ENCODE assay signal across 1 cellular context in the genomic region with DNA sequence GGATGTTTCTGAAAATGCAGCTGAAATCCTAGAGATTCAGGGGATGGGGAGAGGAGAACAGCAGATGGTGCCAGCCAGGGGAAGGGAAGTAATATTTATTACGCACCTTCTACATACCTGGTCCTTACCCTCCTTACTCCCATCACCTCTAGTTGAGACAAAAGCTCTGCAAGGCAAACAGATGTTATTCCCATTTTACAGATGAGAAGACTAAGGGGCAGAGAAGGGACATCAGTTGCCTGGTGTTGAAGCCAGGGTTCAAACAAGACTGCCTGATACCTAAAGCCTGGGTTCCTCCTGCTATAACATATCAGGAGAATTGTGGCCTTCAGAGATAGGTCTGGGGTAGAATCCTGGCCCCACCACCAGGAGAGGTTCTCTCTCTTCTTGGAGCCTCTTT.
TF ChIP-seq lines count a peak whose summit lies in the region.

No MANE protein-coding gene starts in this region.

TF ChIP-seq in H1, 55 proteins besides CTCF, POLR2A, EP300 and RAD21 (continued from another document):
- TF ChIP-seq, protein P1, sequence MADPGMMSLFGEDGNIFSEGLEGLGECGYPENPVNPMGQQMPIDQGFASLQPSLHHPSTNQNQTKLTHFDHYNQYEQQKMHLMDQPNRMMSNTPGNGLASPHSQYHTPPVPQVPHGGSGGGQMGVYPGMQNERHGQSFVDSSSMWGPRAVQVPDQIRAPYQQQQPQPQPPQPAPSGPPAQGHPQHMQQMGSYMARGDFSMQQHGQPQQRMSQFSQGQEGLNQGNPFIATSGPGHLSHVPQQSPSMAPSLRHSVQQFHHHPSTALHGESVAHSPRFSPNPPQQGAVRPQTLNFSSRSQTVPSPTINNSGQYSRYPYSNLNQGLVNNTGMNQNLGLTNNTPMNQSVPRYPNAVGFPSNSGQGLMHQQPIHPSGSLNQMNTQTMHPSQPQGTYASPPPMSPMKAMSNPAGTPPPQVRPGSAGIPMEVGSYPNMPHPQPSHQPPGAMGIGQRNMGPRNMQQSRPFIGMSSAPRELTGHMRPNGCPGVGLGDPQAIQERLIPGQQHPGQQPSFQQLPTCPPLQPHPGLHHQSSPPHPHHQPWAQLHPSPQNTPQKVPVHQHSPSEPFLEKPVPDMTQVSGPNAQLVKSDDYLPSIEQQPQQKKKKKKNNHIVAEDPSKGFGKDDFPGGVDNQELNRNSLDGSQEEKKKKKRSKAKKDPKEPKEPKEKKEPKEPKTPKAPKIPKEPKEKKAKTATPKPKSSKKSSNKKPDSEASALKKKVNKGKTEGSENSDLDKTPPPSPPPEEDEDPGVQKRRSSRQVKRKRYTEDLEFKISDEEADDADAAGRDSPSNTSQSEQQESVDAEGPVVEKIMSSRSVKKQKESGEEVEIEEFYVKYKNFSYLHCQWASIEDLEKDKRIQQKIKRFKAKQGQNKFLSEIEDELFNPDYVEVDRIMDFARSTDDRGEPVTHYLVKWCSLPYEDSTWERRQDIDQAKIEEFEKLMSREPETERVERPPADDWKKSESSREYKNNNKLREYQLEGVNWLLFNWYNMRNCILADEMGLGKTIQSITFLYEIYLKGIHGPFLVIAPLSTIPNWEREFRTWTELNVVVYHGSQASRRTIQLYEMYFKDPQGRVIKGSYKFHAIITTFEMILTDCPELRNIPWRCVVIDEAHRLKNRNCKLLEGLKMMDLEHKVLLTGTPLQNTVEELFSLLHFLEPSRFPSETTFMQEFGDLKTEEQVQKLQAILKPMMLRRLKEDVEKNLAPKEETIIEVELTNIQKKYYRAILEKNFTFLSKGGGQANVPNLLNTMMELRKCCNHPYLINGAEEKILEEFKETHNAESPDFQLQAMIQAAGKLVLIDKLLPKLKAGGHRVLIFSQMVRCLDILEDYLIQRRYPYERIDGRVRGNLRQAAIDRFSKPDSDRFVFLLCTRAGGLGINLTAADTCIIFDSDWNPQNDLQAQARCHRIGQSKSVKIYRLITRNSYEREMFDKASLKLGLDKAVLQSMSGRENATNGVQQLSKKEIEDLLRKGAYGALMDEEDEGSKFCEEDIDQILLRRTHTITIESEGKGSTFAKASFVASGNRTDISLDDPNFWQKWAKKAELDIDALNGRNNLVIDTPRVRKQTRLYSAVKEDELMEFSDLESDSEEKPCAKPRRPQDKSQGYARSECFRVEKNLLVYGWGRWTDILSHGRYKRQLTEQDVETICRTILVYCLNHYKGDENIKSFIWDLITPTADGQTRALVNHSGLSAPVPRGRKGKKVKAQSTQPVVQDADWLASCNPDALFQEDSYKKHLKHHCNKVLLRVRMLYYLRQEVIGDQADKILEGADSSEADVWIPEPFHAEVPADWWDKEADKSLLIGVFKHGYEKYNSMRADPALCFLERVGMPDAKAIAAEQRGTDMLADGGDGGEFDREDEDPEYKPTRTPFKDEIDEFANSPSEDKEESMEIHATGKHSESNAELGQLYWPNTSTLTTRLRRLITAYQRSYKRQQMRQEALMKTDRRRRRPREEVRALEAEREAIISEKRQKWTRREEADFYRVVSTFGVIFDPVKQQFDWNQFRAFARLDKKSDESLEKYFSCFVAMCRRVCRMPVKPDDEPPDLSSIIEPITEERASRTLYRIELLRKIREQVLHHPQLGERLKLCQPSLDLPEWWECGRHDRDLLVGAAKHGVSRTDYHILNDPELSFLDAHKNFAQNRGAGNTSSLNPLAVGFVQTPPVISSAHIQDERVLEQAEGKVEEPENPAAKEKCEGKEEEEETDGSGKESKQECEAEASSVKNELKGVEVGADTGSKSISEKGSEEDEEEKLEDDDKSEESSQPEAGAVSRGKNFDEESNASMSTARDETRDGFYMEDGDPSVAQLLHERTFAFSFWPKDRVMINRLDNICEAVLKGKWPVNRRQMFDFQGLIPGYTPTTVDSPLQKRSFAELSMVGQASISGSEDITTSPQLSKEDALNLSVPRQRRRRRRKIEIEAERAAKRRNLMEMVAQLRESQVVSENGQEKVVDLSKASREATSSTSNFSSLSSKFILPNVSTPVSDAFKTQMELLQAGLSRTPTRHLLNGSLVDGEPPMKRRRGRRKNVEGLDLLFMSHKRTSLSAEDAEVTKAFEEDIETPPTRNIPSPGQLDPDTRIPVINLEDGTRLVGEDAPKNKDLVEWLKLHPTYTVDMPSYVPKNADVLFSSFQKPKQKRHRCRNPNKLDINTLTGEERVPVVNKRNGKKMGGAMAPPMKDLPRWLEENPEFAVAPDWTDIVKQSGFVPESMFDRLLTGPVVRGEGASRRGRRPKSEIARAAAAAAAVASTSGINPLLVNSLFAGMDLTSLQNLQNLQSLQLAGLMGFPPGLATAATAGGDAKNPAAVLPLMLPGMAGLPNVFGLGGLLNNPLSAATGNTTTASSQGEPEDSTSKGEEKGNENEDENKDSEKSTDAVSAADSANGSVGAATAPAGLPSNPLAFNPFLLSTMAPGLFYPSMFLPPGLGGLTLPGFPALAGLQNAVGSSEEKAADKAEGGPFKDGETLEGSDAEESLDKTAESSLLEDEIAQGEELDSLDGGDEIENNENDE (IDR thresholded peaks at IDR 0.05; ENCODE audit: insufficient replicate concordance, low read length): no peak
- no peak for TF ChIP-seq CREB1 (IDR thresholded peaks at IDR 0.05)
- TF ChIP-seq CHD1 (IDR thresholded peaks at IDR 0.05; ENCODE audit: low read depth, low read length): no peak
- TF ChIP-seq, protein P2, sequence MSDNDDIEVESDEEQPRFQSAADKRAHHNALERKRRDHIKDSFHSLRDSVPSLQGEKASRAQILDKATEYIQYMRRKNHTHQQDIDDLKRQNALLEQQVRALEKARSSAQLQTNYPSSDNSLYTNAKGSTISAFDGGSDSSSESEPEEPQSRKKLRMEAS (IDR thresholded peaks at IDR 0.05): no peak
- TF ChIP-seq RNF2 (IDR thresholded peaks at IDR 0.05; ENCODE audit: borderline replicate concordance, low read depth, low read length, missing control alignments, poor library complexity, severe bottlenecking): no peak
- TF ChIP-seq NANOG (IDR thresholded peaks at IDR 0.05; ENCODE audit: insufficient read depth, low read depth, low read length, poor library complexity, severe bottlenecking): no peak
- TF ChIP-seq ZNF274 (IDR thresholded peaks at IDR 0.05; ENCODE audit: borderline replicate concordance, extremely low read depth, low read length): no peak
- no peak for TF ChIP-seq GABPA (IDR thresholded peaks at IDR 0.05; ENCODE audit: borderline replicate concordance, insufficient read depth, low read length)
- TF ChIP-seq TEAD4 (IDR thresholded peaks at IDR 0.05; ENCODE audit: low read depth, low read length): no peak
- no peak for TF ChIP-seq SAP30 (IDR thresholded peaks at IDR 0.05; ENCODE audit: insufficient read depth, insufficient replicate concordance, low read length)
- no peak for TF ChIP-seq HDAC6 (IDR thresholded peaks at IDR 0.05; ENCODE audit: low read depth, low read length)
